ENCODE assay signal across 11 cellular contexts in the genomic region with DNA sequence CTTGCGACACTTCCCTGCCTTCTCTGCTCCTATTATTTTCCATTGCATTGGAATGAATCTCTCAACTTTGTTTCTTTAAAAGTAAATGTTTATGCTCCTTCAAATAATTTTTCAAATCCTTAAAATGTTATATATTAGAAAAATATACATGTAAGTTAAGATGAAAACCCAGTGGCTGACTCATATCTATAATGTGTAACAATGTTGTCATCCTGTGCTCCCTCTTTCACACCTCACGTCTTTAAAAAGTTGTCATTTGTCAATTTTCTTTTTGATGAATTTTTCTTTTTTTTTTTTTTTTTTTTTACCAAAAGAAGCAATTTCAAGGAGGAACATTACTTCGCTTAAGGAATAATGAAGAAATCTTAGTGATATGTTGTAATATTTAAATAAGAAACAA. TPM values are rescaled to one million over a fixed set of nuclear protein-coding genes. Genes with fewer than 3 reads are reported as not detected.
A peak's percentile ranks its signal among the peaks of the same experiment; 100 is the strongest.
DNase-seq lines count a peak whose midpoint lies in the region; ATAC-seq, FAIRE-seq and TF ChIP-seq lines count a peak whose summit lies in the region.
"Had no signal": no experiment of that assay in that cellular context is flagged by ENCODE, and none has a peak within 500 bp of the region (broad histone marks: within the 10 kb centered on the region; RNA-seq: fewer than 3 reads in every experiment).

No MANE protein-coding gene starts in this region.

- H3K27me3 ChIP-seq in A673 (replicated peaks; ENCODE audit: insufficient read depth, low read depth, low read length, poor library complexity) (no peaks in the 10 kb centered on the region), psoas muscle (ENCODE audit: insufficient read depth in 3 of 3, low read length in 2 of 3) (no peaks in the 10 kb centered on the region)

- no peaks in the 10 kb centered on the region for H3K36me3 ChIP-seq in A673 (ENCODE audit: insufficient read depth, low read length, poor library complexity, severe bottlenecking)
- no peaks in the 10 kb centered on the region for H3K36me3 ChIP-seq in psoas muscle (ENCODE audit: insufficient read depth in 1 of 2, low read depth in 1 of 2)

- POLR2A ChIA-PET in A673 (lab: Charles Lee; ENCODE audit: low non-redundant PET), result no interaction called here

- H3K36me3 Mint-ChIP-seq in Calu3 (ENCODE audit: insufficient read depth, unreplicated experiment), result peaks cover 17% of the 10 kb centered on the region

- H3K27ac ChIP-seq in A673 (ENCODE audit: low read depth, low read length, poor library complexity, severe bottlenecking) (no peak overlapping the region), psoas muscle (peak overlapping the region; percentile 93)

- DNase-seq in A673 (ENCODE audit: low spot score), result no peak
- DNase-seq in fibroblast of pulmonary artery (ENCODE audit: low read depth), result peak; percentile 31
- no peak for DNase-seq in psoas muscle
- DNase-seq in activated CD8-positive, alpha-beta memory T cell treated with anti-CD3 and anti-CD28 coated beads, Interleukin-2, amount 50 U/mL, for 4 hours, result no peak
- no peak for DNase-seq in NCI-H510A (lab: John Stamatoyannopoulos, UW)
- no peak for DNase-seq in DMS53 treated with DMSO at 0.1 percent for 48 hours (lab: John Stamatoyannopoulos, UW; ENCODE audit: unreplicated experiment)
- DNase-seq in Calu3, result no peak
- DNase-seq: KBM-7, NCI-H2081 treated with DMSO at 0.1 percent for 48 hours had no signal

- TF ChIP-seq CTCF in A673 (conservative IDR thresholded peaks at IDR 0.05; ENCODE audit: low read depth, low read length), result no peak
- no peak for TF ChIP-seq CTCF in fibroblast of pulmonary artery (IDR thresholded peaks at IDR 0.05; ENCODE audit: low read length, missing control alignments)
- TF ChIP-seq CTCF in psoas muscle (IDR thresholded peaks at IDR 0.05), result no peak
- TF ChIP-seq CTCF in Calu3 (IDR thresholded peaks at IDR 0.05; ENCODE audit: unreplicated experiment), result no peak

- H3K4me3 ChIP-seq in A673 (ENCODE audit: low read depth, low read length, poor library complexity, severe bottlenecking), result peak overlapping the region; percentile 59
- H3K4me3 ChIP-seq in fibroblast of pulmonary artery (replicated peaks; ENCODE audit: low read depth, low read length), result peak overlapping the region; percentile 84
- peak overlapping the region; percentile 76 for H3K4me3 ChIP-seq in psoas muscle

- intact Hi-C loops in A673 (cut with micrococcal nuclease; ENCODE audit: unreplicated experiment), result loop anchor here (5.0 to 10.0 kb wide), 5 partner anchors 53 to 750 kb away; no protein-coding TSS in a partner anchor
- intact Hi-C loops in psoas muscle (cut with DNase I), result loop anchor here (5.0 to 10.0 kb wide), 6 partner anchors 48 to 480 kb away; no protein-coding TSS in a partner anchor
- intact Hi-C loops in Calu3 (cut with micrococcal nuclease; ENCODE audit: unreplicated experiment), result loop anchor here (10.0 kb wide), 1 partner anchor 370 kb away; no protein-coding TSS in a partner anchor

- H3K27ac Mint-ChIP-seq in Calu3 (ENCODE audit: unreplicated experiment), result no peak overlapping the region

- H3K9me3 ChIP-seq in A673 (ENCODE audit: low read depth, low read length, poor library complexity, severe bottlenecking) (no peaks in the 10 kb centered on the region), psoas muscle (no peaks in the 10 kb centered on the region)

- H3K4me3 Mint-ChIP-seq in Calu3 (ENCODE audit: low read depth, unreplicated experiment), result no peak overlapping the region

- WGBS in psoas muscle, 3 donors, result 23 to 68% (median 27%) methylated on average over 3 of the region's 3 CpGs

- no peaks in the 10 kb centered on the region for H3K9me3 Mint-ChIP-seq in Calu3 (ENCODE audit: low read depth, unreplicated experiment)

- no peak for ATAC-seq in psoas muscle
- ATAC-seq: Panc1 had no signal

- FAIRE-seq in TTC549 (lab: Jason Lieb, UNC), result peak; percentile 52

- BruUV-seq in A673 (replicated peaks; lab: Mats Ljungman, UMichigan), result no TSS peak
- BruUV-seq in Calu3 (replicated peaks; lab: Mats Ljungman, UMichigan), result no TSS peak

- H3K4me1 Mint-ChIP-seq in Calu3 (ENCODE audit: low read depth, unreplicated experiment), result peaks cover 32% of the 10 kb centered on the region

- no peaks in the 10 kb centered on the region for H3K27me3 Mint-ChIP-seq in Calu3 (ENCODE audit: unreplicated experiment)

- CTCF ChIA-PET in A673 (lab: Charles Lee), result no interaction called here
- CTCF ChIA-PET in Calu3 (lab: Charles Lee), result interaction anchor here (0.7 kb wide), 1 partner anchor 21 kb away, joined by 3 read pairs; no protein-coding TSS in a partner anchor

- peaks cover 50% of the 10 kb centered on the region for H3K4me1 ChIP-seq in A673 (ENCODE audit: insufficient read depth, low read length, poor library complexity, severe bottlenecking)
- peaks cover 26% of the 10 kb centered on the region for H3K4me1 ChIP-seq in psoas muscle

RNA-seq across cellular contexts. Expression of a gene that starts 3.7 kb away (rescaled TPM):
- total RNA-seq in A673 (2021) (5.9 and 7.9 TPM in 2 replicates), psoas muscle (10 to 100 TPM; 23.5 to 34.5 (median 29.7) TPM), Calu3 (2022) (1.3 TPM in 2 replicates)
- polyA plus RNA-seq in psoas muscle, result 1 to 10 TPM; 3.8 to 5.3 (median 4.3) TPM
